Comparison of ENCODE assay signal across 8 cellular contexts in genomic region chr3:156448300-156448699, GRCh38.
DNase-seq lines count a peak whose midpoint lies in the region; ATAC-seq and TF ChIP-seq lines count a peak whose summit lies in the region.

No MANE protein-coding gene starts in this region.

- no peak overlapping the region for H3K9ac ChIP-seq in H9 (ENCODE audit: extremely low read depth, insufficient read length, low read length)

- H3K27me3 ChIP-seq in H9 (ENCODE audit: insufficient read depth, low read length) (no peaks in the 10 kb centered on the region), left lung (no peaks in the 10 kb centered on the region)
- no peaks in the 10 kb centered on the region for H3K27me3 ChIP-seq in naive thymus-derived CD4-positive, alpha-beta T cell (ENCODE audit: control insufficient read depth in 2 of 2, insufficient read depth in 2 of 2, low read length in 2 of 2)

- H2BK120ac ChIP-seq in H9 (ENCODE audit: low read depth, low read length, poor library complexity, severe bottlenecking): no peak overlapping the region

- CTCF ChIA-PET in naive thymus-derived CD4-positive, alpha-beta T cell (lab: Charles Lee): no interaction called here

- H2AK5ac ChIP-seq in H9 (ENCODE audit: insufficient read length, low read length): no peak overlapping the region

- no peak overlapping the region for H3K14ac ChIP-seq in H9 (ENCODE audit: insufficient read depth, low read length)

- H4K91ac ChIP-seq in H9 (ENCODE audit: insufficient read length, low read depth, low read length): no peak overlapping the region

- H3K27ac ChIP-seq in H9 (ENCODE audit: insufficient read length, low read depth, low read length) (no peak overlapping the region), left lung (no peak overlapping the region)
- H3K27ac ChIP-seq in naive thymus-derived CD4-positive, alpha-beta T cell (ENCODE audit: low read depth, low read length): no peak overlapping the region

- intact Hi-C loops in naive thymus-derived CD4-positive, alpha-beta T cell (cut with micrococcal nuclease): loop anchor here (1.0 to 2.0 kb wide), 5 partner anchors 36 to 689 kb away; no protein-coding TSS in a partner anchor
- intact Hi-C loops in left lung (cut with DNase I): no loop called here

- no peak overlapping the region for H3K4me2 ChIP-seq in H9 (ENCODE audit: insufficient read depth, insufficient read length, low read length)

- no peaks in the 10 kb centered on the region for H3K4me1 ChIP-seq in H9 (ENCODE audit: insufficient read depth, low read length)
- no peaks in the 10 kb centered on the region for H3K4me1 ChIP-seq in naive thymus-derived CD4-positive, alpha-beta T cell (ENCODE audit: control insufficient read depth in 2 of 2, insufficient read depth in 2 of 2, low read length in 2 of 2)
- no peaks in the 10 kb centered on the region for H3K4me1 ChIP-seq in left lung

- ATAC-seq in activated naive CD8-positive, alpha-beta T cell treated with anti-CD3 and anti-CD28 coated beads, Interleukin-2, amount 10 ng/mL, durations not matched to agents 7 days and 5 days (ENCODE audit: low read depth): peak; percentile 66
- ATAC-seq in naive thymus-derived CD4-positive, alpha-beta T cell: peak; percentile 50
- no peak for ATAC-seq in left lung

- no peak overlapping the region for H2AFZ ChIP-seq in H9 (ENCODE audit: low read length)

- H3K4me3 Mint-ChIP-seq in H9: no peak overlapping the region
- H3K4me3 Mint-ChIP-seq in activated naive CD8-positive, alpha-beta T cell treated with anti-CD3 and anti-CD28 coated beads, Interleukin-2, amount 10 ng/mL, durations not matched to agents 7 days and 5 days: no peak overlapping the region
- no peak overlapping the region for H3K4me3 Mint-ChIP-seq in naive thymus-derived CD4-positive, alpha-beta T cell

- DNase-seq in NK-92 (lab: John Stamatoyannopoulos, UW; ENCODE audit: unreplicated experiment): peak; percentile 11
- no peak for DNase-seq in NK-92 treated with Interleukin-12 subunit alpha and Interleukin-12 subunit beta, amount 100 ng/mL, for 24 hours (lab: John Stamatoyannopoulos, UW)
- DNase-seq in H9: peak; percentile 64
- peak; percentile 13 for DNase-seq in NB4 (ENCODE audit: low read depth)
- no peak for DNase-seq in activated naive CD8-positive, alpha-beta T cell treated with anti-CD3 and anti-CD28 coated beads, Interleukin-2, amount 10 ng/mL, durations not matched to agents 7 days and 5 days
- peak in 6 of 9 donors; percentile 13 to 24 (median 18) for DNase-seq in naive thymus-derived CD4-positive, alpha-beta T cell
- DNase-seq in left lung: no peak
- no peak for DNase-seq in inferior parietal cortex (ENCODE audit: extremely low spot score)

- no peak overlapping the region for H4K8ac ChIP-seq in H9 (replicated peaks; ENCODE audit: insufficient read length, low read depth, low read length)

- no peak overlapping the region for H3K56ac ChIP-seq in H9 (ENCODE audit: insufficient read length, low read depth, low read length)

- H3K27ac Mint-ChIP-seq in H9: no peak overlapping the region
- no peak overlapping the region for H3K27ac Mint-ChIP-seq in activated naive CD8-positive, alpha-beta T cell treated with anti-CD3 and anti-CD28 coated beads, Interleukin-2, amount 10 ng/mL, durations not matched to agents 7 days and 5 days
- no peak overlapping the region for H3K27ac Mint-ChIP-seq in naive thymus-derived CD4-positive, alpha-beta T cell

- POLR2A ChIA-PET in activated naive CD8-positive, alpha-beta T cell treated with anti-CD3 and anti-CD28 coated beads, Interleukin-2, amount 10 ng/mL, durations not matched to agents 7 days and 5 days (lab: Charles Lee): no interaction called here
- POLR2A ChIA-PET in naive thymus-derived CD4-positive, alpha-beta T cell (lab: Charles Lee): no interaction called here

- H3T11ph ChIP-seq in H9 (ENCODE audit: low read length): no peak overlapping the region

- no peak overlapping the region for H2BK5ac ChIP-seq in H9 (ENCODE audit: insufficient read length, low read length)

- H3K4me3 ChIP-seq in NB4 (ENCODE audit: low read depth, low read length) (no peak overlapping the region), left lung (no peak overlapping the region)
- H3K4me3 ChIP-seq in naive thymus-derived CD4-positive, alpha-beta T cell (ENCODE audit: low read length): no peak overlapping the region

- no peaks in the 10 kb centered on the region for H3K9me3 ChIP-seq in H9 (ENCODE audit: control insufficient read depth, low read depth, low read length)
- no peaks in the 10 kb centered on the region for H3K9me3 ChIP-seq in naive thymus-derived CD4-positive, alpha-beta T cell (ENCODE audit: control insufficient read depth in 2 of 3, low read length in 3 of 3)
- H3K9me3 ChIP-seq in left lung: no peaks in the 10 kb centered on the region

- no peaks in the 10 kb centered on the region for H4K20me1 ChIP-seq in H9 (ENCODE audit: control insufficient read depth, insufficient read depth, insufficient read length)

- H3K23ac ChIP-seq in H9 (ENCODE audit: insufficient read length, low read depth, low read length): no peak overlapping the region

- H3K36me3 ChIP-seq in naive thymus-derived CD4-positive, alpha-beta T cell (ENCODE audit: control insufficient read depth in 2 of 3, insufficient read depth in 3 of 3, low read length in 3 of 3): no peaks in the 10 kb centered on the region
- H3K36me3 ChIP-seq in left lung: no peaks in the 10 kb centered on the region

- no peak overlapping the region for H3K18ac ChIP-seq in H9 (ENCODE audit: insufficient read length, low read depth, low read length)

- H3K27me3 Mint-ChIP-seq in H9 (ENCODE audit: low read depth): no peaks in the 10 kb centered on the region
- H3K27me3 Mint-ChIP-seq in activated naive CD8-positive, alpha-beta T cell treated with anti-CD3 and anti-CD28 coated beads, Interleukin-2, amount 10 ng/mL, durations not matched to agents 7 days and 5 days: peaks cover 19% of the 10 kb centered on the region
- H3K27me3 Mint-ChIP-seq in naive thymus-derived CD4-positive, alpha-beta T cell: peaks cover 8 to 52% (median 10%) of the 10 kb centered on the region in 5 donors

- TF ChIP-seq CTCF in H9 (conservative IDR thresholded peaks at IDR 0.05): peak; percentile 79
- TF ChIP-seq CTCF in NB4 (IDR thresholded peaks at IDR 0.05; ENCODE audit: low read depth, low read length): peak; percentile 27
- peak in 1 of 2 donors; percentile 3 for TF ChIP-seq CTCF in left lung (IDR thresholded peaks at IDR 0.05)

- no peaks in the 10 kb centered on the region for H3K36me3 Mint-ChIP-seq in H9 (ENCODE audit: insufficient read depth in 1 of 3, low read depth in 3 of 3)
- no peaks in the 10 kb centered on the region for H3K36me3 Mint-ChIP-seq in activated naive CD8-positive, alpha-beta T cell treated with anti-CD3 and anti-CD28 coated beads, Interleukin-2, amount 10 ng/mL, durations not matched to agents 7 days and 5 days
- H3K36me3 Mint-ChIP-seq in naive thymus-derived CD4-positive, alpha-beta T cell: no peaks in the 10 kb centered on the region

- no peaks in the 10 kb centered on the region for H3K79me2 ChIP-seq in H9 (ENCODE audit: insufficient read depth, low read length)

- peaks cover 18 to 20% of the 10 kb centered on the region in 2 experiments for H3K4me1 Mint-ChIP-seq in H9
- H3K4me1 Mint-ChIP-seq in activated naive CD8-positive, alpha-beta T cell treated with anti-CD3 and anti-CD28 coated beads, Interleukin-2, amount 10 ng/mL, durations not matched to agents 7 days and 5 days: no peaks in the 10 kb centered on the region
- peaks cover 0 to 2% (median 0%) of the 10 kb centered on the region in 7 donors for H3K4me1 Mint-ChIP-seq in naive thymus-derived CD4-positive, alpha-beta T cell

- H3K4ac ChIP-seq in H9 (ENCODE audit: low read depth, low read length): no peak overlapping the region

- H4K5ac ChIP-seq in H9 (ENCODE audit: insufficient read length, low read depth, low read length): no peak overlapping the region

- no peaks in the 10 kb centered on the region for H3K23me2 ChIP-seq in H9 (ENCODE audit: insufficient read length, low read depth, low read length, poor library complexity, severe bottlenecking)

- no CpG with 5 or more reads among the region's 1 CpG for WGBS in H9 (ENCODE audit: extremely low coverage, insufficient read length, low lambda C conversion rate)

- no peak overlapping the region for H2BK15ac ChIP-seq in H9 (ENCODE audit: low read depth, low read length)

- H2BK12ac ChIP-seq in H9 (ENCODE audit: insufficient read length, low read depth, low read length): no peak overlapping the region

- TF ChIP-seq POLR2A in NB4 (IDR thresholded peaks at IDR 0.05; ENCODE audit: extremely low read depth, insufficient read length): no peak

- no peaks in the 10 kb centered on the region for H3K79me1 ChIP-seq in H9 (ENCODE audit: insufficient read depth, low read depth, low read length, poor library complexity, severe bottlenecking)

- no peaks in the 10 kb centered on the region; a peak in 1 of 5 replicates for H3K9me3 Mint-ChIP-seq in H9
- H3K9me3 Mint-ChIP-seq in activated naive CD8-positive, alpha-beta T cell treated with anti-CD3 and anti-CD28 coated beads, Interleukin-2, amount 10 ng/mL, durations not matched to agents 7 days and 5 days: no peaks in the 10 kb centered on the region
- no peaks in the 10 kb centered on the region for H3K9me3 Mint-ChIP-seq in naive thymus-derived CD4-positive, alpha-beta T cell

- H2BK20ac ChIP-seq in H9 (ENCODE audit: low read depth, low read length, poor library complexity, severe bottlenecking): no peak overlapping the region

Comparison
In these comparisons a context has a peak if more than half of its experiments do, and no peak if none do; other contexts are left out.
1. DNase-seq: peak in NK-92 (single experiment), H9 (single experiment), NB4 (single experiment) and naive thymus-derived CD4-positive, alpha-beta T cell (6 of 9); none in NK-92 treated with Interleukin-12 subunit alpha and Interleukin-12 subunit beta, amount 100 ng/mL, for 24 hours (single experiment), activated naive CD8-positive, alpha-beta T cell treated with anti-CD3 and anti-CD28 coated beads, Interleukin-2, amount 10 ng/mL, durations not matched to agents 7 days and 5 days (single experiment), left lung (0 of 2) and inferior parietal cortex (single experiment).
2. intact Hi-C loops: an anchor here in naive thymus-derived CD4-positive, alpha-beta T cell (1.0 to 2.0 kb wide); none called in left lung.